Comparison of ENCODE assay signal across 8 cellular contexts in genomic region chr1:112501810-112502641, GRCh38. TPM values are rescaled to one million over a fixed set of nuclear protein-coding genes. Genes with fewer than 3 reads are reported as not detected.
DNase-seq lines count a peak whose midpoint lies in the region; ATAC-seq and TF ChIP-seq lines count a peak whose summit lies in the region.

No MANE protein-coding gene starts in this region.

- WGBS in smooth muscle cell (ENCODE audit: low lambda C conversion rate) = 5% methylated on average over 57 of the region's 65 CpGs

- H3K9ac ChIP-seq in smooth muscle cell (ENCODE audit: low read depth) = no peak overlapping the region

- no peaks in the 10 kb centered on the region for H3F3A ChIP-seq in smooth muscle cell (ENCODE audit: low read depth)

- H3K79me2 ChIP-seq in ACC112 (ENCODE audit: control insufficient read depth, insufficient read depth, low read length, unreplicated experiment) = no peaks in the 10 kb centered on the region
- no peaks in the 10 kb centered on the region for H3K79me2 ChIP-seq in smooth muscle cell (ENCODE audit: low read depth)

- no peaks in the 10 kb centered on the region for H3K36me3 ChIP-seq in ACC112 (ENCODE audit: insufficient read depth, low read length)
- no peaks in the 10 kb centered on the region for H3K36me3 ChIP-seq in smooth muscle cell (ENCODE audit: low read depth)

- H3K4me3 ChIP-seq in ACC112 (ENCODE audit: low read depth, low read length) (peak overlapping the region; percentile 78), smooth muscle cell (peak overlapping the region; percentile 66)

- H3K9me3 ChIP-seq in smooth muscle cell (replicated peaks; ENCODE audit: low read depth) = no peaks in the 10 kb centered on the region

- no peaks in the 10 kb centered on the region for H4K20me1 ChIP-seq in smooth muscle cell (ENCODE audit: low read depth)

- H3K4me2 ChIP-seq in smooth muscle cell = peak overlapping the region; percentile 99

- H3K27me3 ChIP-seq in ACC112 (ENCODE audit: insufficient read depth, low read length) (peaks cover under 1% of the 10 kb centered on the region; the same call in 1 of the 2 replicates), smooth muscle cell (ENCODE audit: low read depth) (peaks cover 45% of the 10 kb centered on the region)

- H3K4me1 ChIP-seq in ACC112 (ENCODE audit: control insufficient read depth, insufficient read depth, low read length, unreplicated experiment) (peaks cover 5% of the 10 kb centered on the region), smooth muscle cell (ENCODE audit: low read depth) (peaks cover 18% of the 10 kb centered on the region)

- ATAC-seq in GM19035 (IDR thresholded peaks at IDR 0.05; ENCODE audit: unreplicated experiment) (peak; percentile 58), HG03135 (IDR thresholded peaks at IDR 0.05; ENCODE audit: unreplicated experiment) (no peak)
- peak; percentile 41 to 50 for ATAC-seq in activated CD4-positive, CD25-positive, alpha-beta regulatory T cell treated with anti-CD3 and anti-CD28 coated beads, Interleukin-2, amount 50 U/mL, for 24 hours

- TF ChIP-seq CTCF in smooth muscle cell (IDR thresholded peaks at IDR 0.05; ENCODE audit: borderline replicate concordance, insufficient read depth, poor library complexity, severe bottlenecking) = peak; percentile 55

- H2AFZ ChIP-seq in ACC112 (ENCODE audit: low read length, unreplicated experiment) (peak overlapping the region; percentile 83), smooth muscle cell (ENCODE audit: low read depth) (no peak overlapping the region)

- peak; percentile 28 for DNase-seq in NCI-H146 treated with DMSO at 0.1 percent for 48 hours (lab: John Stamatoyannopoulos, UW; ENCODE audit: unreplicated experiment)
- peak; percentile 73 for DNase-seq in cerebellar cortex (ENCODE audit: low spot score)
- DNase-seq in islet precursor cell = peak; percentile 76
- peak; percentile 53 for DNase-seq in smooth muscle cell (lab: John Stamatoyannopoulos, UW; ENCODE audit: unreplicated experiment)

- H3K27ac ChIP-seq in ACC112 (ENCODE audit: low read depth, low read length) (no peak overlapping the region), smooth muscle cell (ENCODE audit: low read depth) (no peak overlapping the region)

RNA-seq across cellular contexts. Expression of gene WNT2B, which starts 6.7 kb away (rescaled TPM):
- 1.8 and 3.5 TPM in 2 replicates for total RNA-seq in smooth muscle cell
- 0.41 and 1.3 TPM in 2 replicates for polyA plus RNA-seq in smooth muscle cell
